Comparison of ENCODE assay signal across 19 cellular contexts in the genomic region with DNA sequence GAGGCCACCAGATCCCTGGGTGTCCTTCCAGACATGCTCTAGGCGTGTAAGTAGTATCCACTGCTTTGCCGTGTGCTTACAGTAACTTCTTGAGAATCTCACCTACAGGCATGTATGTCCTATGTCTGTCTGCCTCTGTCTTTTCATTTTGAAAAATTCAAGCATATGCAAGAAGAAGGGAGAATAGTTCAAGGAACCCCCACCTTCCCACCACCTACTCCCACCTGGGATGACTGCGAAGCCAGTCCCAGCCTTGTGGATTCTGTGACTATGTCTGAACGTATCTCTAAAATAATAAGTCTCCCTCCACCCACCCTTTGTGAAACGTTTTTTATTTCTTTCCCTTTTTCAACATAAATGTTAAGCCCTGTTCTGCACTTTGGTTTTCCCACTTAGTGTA. TPM values are rescaled to one million over a fixed set of nuclear protein-coding genes. Genes with fewer than 3 reads are reported as not detected.
A peak's percentile ranks its signal among the peaks of the same experiment; 100 is the strongest.
DNase-seq lines count a peak whose midpoint lies in the region; ATAC-seq, FAIRE-seq and TF ChIP-seq lines count a peak whose summit lies in the region.
"Had no signal": no experiment of that assay in that cellular context is flagged by ENCODE, and none has a peak within 500 bp of the region (broad histone marks: within the 10 kb centered on the region; RNA-seq: fewer than 3 reads in every experiment).

No MANE protein-coding gene starts in this region.

- no peak overlapping the region for H3K9ac ChIP-seq in neuronal stem cell (ENCODE audit: low read depth, low read length, poor library complexity)

- no peak for FAIRE-seq in urothelium cell line (lab: Jason Lieb, UNC)
- FAIRE-seq: G401.6 had no signal

- no peak overlapping the region for H4K8ac ChIP-seq in neuronal stem cell (ENCODE audit: low read depth, low read length)

- no peak overlapping the region for H2AFZ ChIP-seq in neuronal stem cell (ENCODE audit: low read length)

- H3K27ac ChIP-seq in neuronal stem cell (replicated peaks; ENCODE audit: low read length) (no peak overlapping the region), right cardiac atrium (ENCODE audit: low read length) (no peak overlapping the region)
- H3K27ac ChIP-seq: RWPE1 had no signal

- H3K4me3 ChIP-seq in neuronal stem cell (ENCODE audit: low read length in 2 of 2): no peak overlapping the region
- H3K4me3 ChIP-seq in right cardiac atrium (ENCODE audit: low read length): no peak overlapping the region

- no peak overlapping the region for H3K27ac Mint-ChIP-seq in chondrocyte (ENCODE audit: unreplicated experiment)
- H3K27ac Mint-ChIP-seq: H9 had no signal

- H3K18ac ChIP-seq in neuronal stem cell (ENCODE audit: low read length): no peak overlapping the region

- no peak overlapping the region for H3K23ac ChIP-seq in neuronal stem cell (ENCODE audit: low read depth, low read length, poor library complexity)

- peaks cover 13% of the 10 kb centered on the region for H3K4me1 Mint-ChIP-seq in chondrocyte (ENCODE audit: low read depth)
- H3K4me1 Mint-ChIP-seq: H9 had no signal

- no peak overlapping the region for H4K91ac ChIP-seq in neuronal stem cell (ENCODE audit: low read depth, low read length, poor library complexity)

- H3K9me3 Mint-ChIP-seq in chondrocyte (ENCODE audit: low read depth): no peaks in the 10 kb centered on the region
- H3K9me3 Mint-ChIP-seq: H9 had no signal

- WGBS in neuronal stem cell (ENCODE audit: extremely low coverage in 2 of 2, insufficient read length in 2 of 2, insufficient replicate concordance in 1 of 2), 2 donors: no CpG with 5 or more reads among the region's 5 CpGs
- WGBS in right cardiac atrium: 50% methylated on average over 5 of the region's 5 CpGs

- H2AK5ac ChIP-seq in neuronal stem cell (ENCODE audit: low read depth, low read length): no peak overlapping the region

- H3K27me3 Mint-ChIP-seq in chondrocyte (ENCODE audit: low read depth): peaks cover 18% of the 10 kb centered on the region

- H2BK12ac ChIP-seq in neuronal stem cell (ENCODE audit: low read length): no peak overlapping the region

- H3K14ac ChIP-seq in neuronal stem cell (ENCODE audit: low read length): peak overlapping the region; percentile 59

- no peak for TF ChIP-seq CTCF in chondrocyte (IDR thresholded peaks at IDR 0.05)

- intact Hi-C loops in right cardiac atrium (cut with DNase I): no loop called here

- H3K9me3 ChIP-seq in neuronal stem cell (replicated peaks in 1 of 2; ENCODE audit: control insufficient read depth in 2 of 2, insufficient read depth in 1 of 2, low read depth in 1 of 2, low read length in 2 of 2) (no peaks in the 10 kb centered on the region), right cardiac atrium (ENCODE audit: control insufficient read depth, low read length) (no peaks in the 10 kb centered on the region)

- H2BK120ac ChIP-seq in neuronal stem cell (ENCODE audit: low read depth, low read length): no peak overlapping the region

- H2BK5ac ChIP-seq in neuronal stem cell (ENCODE audit: low read length): no peak overlapping the region

- H3K36me3 Mint-ChIP-seq in chondrocyte (ENCODE audit: low read depth): no peaks in the 10 kb centered on the region

- H3K4me2 ChIP-seq in neuronal stem cell (ENCODE audit: insufficient read depth, low read length, poor library complexity, severe bottlenecking): no peak overlapping the region

- H3K36me3 ChIP-seq in neuronal stem cell (replicated peaks in 1 of 2; ENCODE audit: control insufficient read depth in 2 of 2, insufficient read depth in 2 of 2, low read length in 2 of 2): no peaks in the 10 kb centered on the region

- ATAC-seq in right cardiac atrium: no peak

- peak; percentile 8 for DNase-seq in 8988T
- peak; percentile 15 for DNase-seq in ELR (ENCODE audit: low read depth)
- peak; percentile 25 for DNase-seq in chondrocyte (ENCODE audit: low spot score)
- DNase-seq in neuronal stem cell (ENCODE audit: low spot score): no peak
- DNase-seq in urothelium cell line (ENCODE audit: low spot score): no peak
- DNase-seq in right cardiac atrium: no peak
- DNase-seq in NCI-H146 treated with DMSO at 0.1 percent for 48 hours (lab: John Stamatoyannopoulos, UW; ENCODE audit: unreplicated experiment): no peak
- DNase-seq: C1 segment of cervical spinal cord, DND-41, IMR-90, MM.1S, NCI-H1105, NCI-H1694, NCI-H2227 treated with DMSO at 0.1 percent for 48 hours, NCI-H510A treated with DMSO at 0.1 percent for 48 hours, NCI-H82 had no signal

- H3K79me1 ChIP-seq in neuronal stem cell (ENCODE audit: low read depth, low read length): no peaks in the 10 kb centered on the region

- no peak overlapping the region for H3K4ac ChIP-seq in neuronal stem cell (ENCODE audit: low read length)

- no peak overlapping the region for H3K4me3 Mint-ChIP-seq in chondrocyte (ENCODE audit: unreplicated experiment)
- H3K4me3 Mint-ChIP-seq: H9 had no signal

- H3K4me1 ChIP-seq in neuronal stem cell (ENCODE audit: control insufficient read depth in 2 of 2, insufficient read depth in 1 of 2, low read depth in 1 of 2, low read length in 2 of 2) (no peaks in the 10 kb centered on the region), right cardiac atrium (ENCODE audit: control insufficient read depth, insufficient read depth, low read length) (no peaks in the 10 kb centered on the region)

- H3K27me3 ChIP-seq in neuronal stem cell (ENCODE audit: control insufficient read depth in 3 of 3, insufficient read depth in 3 of 3, low read depth in 1 of 3, low read length in 3 of 3) (peaks cover 0 to 17% (median 2%) of the 10 kb centered on the region in 3 experiments), right cardiac atrium (ENCODE audit: control insufficient read depth, insufficient read depth) (no peaks in the 10 kb centered on the region)

- no peak overlapping the region for H2BK15ac ChIP-seq in neuronal stem cell (ENCODE audit: low read length)

RNA-seq across cellular contexts. Expression of a gene that starts 15.0 kb away (rescaled TPM):
- not detected in 3 replicates for total RNA-seq in chondrocyte
- polyA plus RNA-seq in neuronal stem cell (2013, experiment 1 of 2): 1.4 TPM
- polyA plus RNA-seq in neuronal stem cell (2013, experiment 2 of 2): 1.6 TPM
- total RNA-seq in right cardiac atrium: under 1 TPM in 3 of 4 donors, not detected in 1; 0.19 to 0.59 (median 0.34) TPM
- 0.11 TPM for polyA plus RNA-seq in right cardiac atrium
- total RNA-seq: IMR-90 had no signal
- polyA plus RNA-seq: IMR-90 had no signal

RNA-seq across cellular contexts. Expression of a gene that starts 19.8 kb away (rescaled TPM):
- total RNA-seq in chondrocyte: not detected in 3 replicates
- polyA plus RNA-seq in neuronal stem cell (2013, experiment 1 of 2): 0.03 TPM
- not detected for polyA plus RNA-seq in neuronal stem cell (2013, experiment 2 of 2)
- total RNA-seq in right cardiac atrium: not detected
- polyA plus RNA-seq in right cardiac atrium: not detected
- total RNA-seq: H9, IMR-90 had no signal
- polyA plus RNA-seq: IMR-90 had no signal

RNA-seq across cellular contexts. Expression of a gene that starts 21.4 kb away (rescaled TPM):
- 0.15 TPM in 1 of 3 replicates, not detected in the others for total RNA-seq in chondrocyte
- not detected for polyA plus RNA-seq in neuronal stem cell (2013, experiment 1 of 2)
- polyA plus RNA-seq in neuronal stem cell (2013, experiment 2 of 2): 0.03 TPM
- not detected for total RNA-seq in right cardiac atrium
- not detected for polyA plus RNA-seq in right cardiac atrium
- total RNA-seq: H9, IMR-90 had no signal
- polyA plus RNA-seq: IMR-90 had no signal

Comparison
In these comparisons a context has a peak if more than half of its experiments do, and no peak if none do; other contexts are left out.
1. DNase-seq: peak in 8988T (single experiment), ELR (single experiment) and chondrocyte (single experiment); none in neuronal stem cell (single experiment), urothelium cell line (single experiment), right cardiac atrium (0 of 3) and NCI-H146 treated with DMSO at 0.1 percent for 48 hours (single experiment).